1 cellular context compared by ENCODE assay signal in genomic region chr10:75143353-75143752, GRCh38.
TF ChIP-seq lines count a peak whose summit lies in the region.

No MANE protein-coding gene starts in this region.

TF ChIP-seq in K562, 482 proteins besides CTCF, POLR2A, EP300 and RAD21 (continued from another document and continues in another):
- TF ChIP-seq ZBTB2 (IDR thresholded peaks at IDR 0.05) = peak; percentile 17; the same call in 1 of the 2 replicates
- TF ChIP-seq MYBL2 (IDR thresholded peaks at IDR 0.05; ENCODE audit: low read depth) = no peak
- no peak for TF ChIP-seq MYBL2 (CRISPR knock-in tag; IDR thresholded peaks at IDR 0.05; ENCODE audit: borderline replicate concordance)
- no peak for TF ChIP-seq LCOR (CRISPR knock-in tag; IDR thresholded peaks at IDR 0.05)
- no peak for TF ChIP-seq ZFP91 (CRISPR knock-in tag; IDR thresholded peaks at IDR 0.05)
- no peak for TF ChIP-seq CHCHD3 (CRISPR knock-in tag; IDR thresholded peaks at IDR 0.05)
- TF ChIP-seq KDM4B (IDR thresholded peaks at IDR 0.05; ENCODE audit: borderline replicate concordance in 2 of 2, low read depth in 1 of 2) = no peak
- no peak for TF ChIP-seq CHD1 (IDR thresholded peaks at IDR 0.05; ENCODE audit: low read length)
- no peak for TF ChIP-seq ZNF395 (CRISPR knock-in tag; IDR thresholded peaks at IDR 0.05)
- TF ChIP-seq ZNF444 (CRISPR knock-in tag; IDR thresholded peaks at IDR 0.05) = no peak
- TF ChIP-seq ZNF449 (CRISPR knock-in tag; IDR thresholded peaks at IDR 0.05) = no peak
- TF ChIP-seq SRSF1 (IDR thresholded peaks at IDR 0.05; ENCODE audit: low read depth, low read length) = no peak
- no peak for TF ChIP-seq BCOR (IDR thresholded peaks at IDR 0.05)
- TF ChIP-seq ZNF518B (CRISPR knock-in tag; IDR thresholded peaks at IDR 0.05) = no peak
- TF ChIP-seq ZNF583 (CRISPR knock-in tag; IDR thresholded peaks at IDR 0.05) = no peak
- no peak for TF ChIP-seq ZNF644 (tag; IDR thresholded peaks at IDR 0.05; ENCODE audit: low read depth)
- no peak for TF ChIP-seq TBP (optimal IDR thresholded peaks at IDR 0.05; ENCODE audit: low read depth, low read length)
- 0 out of 4 replicates have a peak, but pooled peaks of 1 of the 2 experiments have one; percentile 19 for TF ChIP-seq ARNT (IDR thresholded peaks at IDR 0.05)
- TF ChIP-seq SMARCB1 (IDR thresholded peaks at IDR 0.05; ENCODE audit: insufficient read length, low read depth) = no peak
- no peak for TF ChIP-seq NUFIP1 (IDR thresholded peaks at IDR 0.05; ENCODE audit: partially characterized antibody)
- TF ChIP-seq ZNF23 (CRISPR knock-in tag; IDR thresholded peaks at IDR 0.05) = no peak
- no peak for TF ChIP-seq EWSR1 (IDR thresholded peaks at IDR 0.05; ENCODE audit: borderline replicate concordance, low read depth, partially characterized antibody)
- TF ChIP-seq ZNF24 (IDR thresholded peaks at IDR 0.05) = no peak
- no peak for TF ChIP-seq KLF10 (CRISPR knock-in tag; IDR thresholded peaks at IDR 0.05)
- no peak for TF ChIP-seq CEBPB (tag; IDR thresholded peaks at IDR 0.05)
- no peak for TF ChIP-seq NCOR1 (IDR thresholded peaks at IDR 0.05)
- no peak for TF ChIP-seq JUN (IDR thresholded peaks at IDR 0.05; ENCODE audit: borderline replicate concordance, low read depth, low read length)
- TF ChIP-seq JUN (CRISPR knock-in tag; IDR thresholded peaks at IDR 0.05; ENCODE audit: borderline replicate concordance) = no peak
- TF ChIP-seq ZFP30 (CRISPR knock-in tag; IDR thresholded peaks at IDR 0.05; ENCODE audit: borderline replicate concordance) = no peak
- TF ChIP-seq NFATC3 (IDR thresholded peaks at IDR 0.05) = 0 out of 2 replicates have a peak, but pooled peaks have one; percentile 67
- no peak for TF ChIP-seq ZNF778 (CRISPR knock-in tag; IDR thresholded peaks at IDR 0.05)
- no peak for TF ChIP-seq EGR1 (conservative IDR thresholded peaks at IDR 0.05)
- no peak for TF ChIP-seq BACH1 (tag; IDR thresholded peaks at IDR 0.05)
- TF ChIP-seq CC2D1A (IDR thresholded peaks at IDR 0.05) = no peak
- no peak for TF ChIP-seq NCOA6 (IDR thresholded peaks at IDR 0.05)
- no peak for TF ChIP-seq ETS1 (conservative IDR thresholded peaks at IDR 0.05; ENCODE audit: control insufficient read depth, low read depth, low read length)
- TF ChIP-seq IRF2 (CRISPR knock-in tag; IDR thresholded peaks at IDR 0.05) = no peak
- TF ChIP-seq BMI1 (IDR thresholded peaks at IDR 0.05; ENCODE audit: low read length) = no peak
- TF ChIP-seq CSDE1 (IDR thresholded peaks at IDR 0.05) = no peak
- TF ChIP-seq RCOR1 (IDR thresholded peaks at IDR 0.05; ENCODE audit: borderline replicate concordance in 1 of 2, low read depth in 2 of 2, low read length in 2 of 2) = no peak
- TF ChIP-seq ZNF384 (IDR thresholded peaks at IDR 0.05; ENCODE audit: low read depth, low read length) = peak; percentile 94
- TF ChIP-seq DACH1 (IDR thresholded peaks at IDR 0.05; ENCODE audit: partially characterized antibody) = no peak
- TF ChIP-seq ZNF347 (CRISPR knock-in tag; IDR thresholded peaks at IDR 0.05; ENCODE audit: low read depth) = no peak
- no peak for TF ChIP-seq SFPQ (IDR thresholded peaks at IDR 0.05; ENCODE audit: low read depth, low read length)
- TF ChIP-seq ARID2 (IDR thresholded peaks at IDR 0.05) = 0 out of 2 replicates have a peak, but pooled peaks have one; percentile 37
- no peak for TF ChIP-seq ARID3A (IDR thresholded peaks at IDR 0.05; ENCODE audit: borderline replicate concordance, low read depth, low read length)
- TF ChIP-seq IRF9 (tag; IDR thresholded peaks at IDR 0.05) = no peak
- TF ChIP-seq GTF3C2 (IDR thresholded peaks at IDR 0.05; ENCODE audit: borderline replicate concordance, extremely low read depth, insufficient read length) = no peak
- no peak for TF ChIP-seq MYNN (IDR thresholded peaks at IDR 0.05)
- no peak for TF ChIP-seq MYNN (CRISPR knock-in tag; IDR thresholded peaks at IDR 0.05)
- TF ChIP-seq SRSF9 (IDR thresholded peaks at IDR 0.05; ENCODE audit: borderline replicate concordance, low read depth, low read length) = no peak
- TF ChIP-seq SPI1 (IDR thresholded peaks at IDR 0.05; ENCODE audit: borderline replicate concordance, low read depth, low read length) = no peak
- no peak for TF ChIP-seq HNRNPK (IDR thresholded peaks at IDR 0.05; ENCODE audit: low read depth, low read length, poor library complexity, severe bottlenecking)
